Comparison of ENCODE assay signal across 1 cellular context in genomic region chr19:6060600-6061391, GRCh38.
TF ChIP-seq lines count a peak whose summit lies in the region.

No MANE protein-coding gene starts in this region.

TF ChIP-seq in K562, 482 proteins besides CTCF, POLR2A, EP300 and RAD21 (continued from another document and continues in another):
- peak; percentile 25; the same call in 1 of the 2 replicates for TF ChIP-seq STAT6 (CRISPR knock-in tag; IDR thresholded peaks at IDR 0.05)
- no peak for TF ChIP-seq ZNF143 (CRISPR knock-in tag; IDR thresholded peaks at IDR 0.05)
- TF ChIP-seq FOXO4 (CRISPR knock-in tag; IDR thresholded peaks at IDR 0.05), result no peak
- peak; percentile 40 for TF ChIP-seq E2F8 (IDR thresholded peaks at IDR 0.05; ENCODE audit: low read depth, partially characterized antibody)
- no peak for TF ChIP-seq ZNF57 (CRISPR knock-in tag; IDR thresholded peaks at IDR 0.05)
- no peak for TF ChIP-seq HNRNPK (IDR thresholded peaks at IDR 0.05; ENCODE audit: low read depth, low read length, poor library complexity, severe bottlenecking)
- TF ChIP-seq ID3 (CRISPR knock-in tag; IDR thresholded peaks at IDR 0.05), result no peak
- peak; percentile 91; the same call in 1 of the 2 replicates for TF ChIP-seq ID3 (tag; IDR thresholded peaks at IDR 0.05)
- TF ChIP-seq ZBTB34 (CRISPR knock-in tag; IDR thresholded peaks at IDR 0.05), result no peak
- no peak for TF ChIP-seq RUNX1 (IDR thresholded peaks at IDR 0.05; ENCODE audit: low read depth)
- TF ChIP-seq GTF2B (IDR thresholded peaks at IDR 0.05; ENCODE audit: extremely low read depth, insufficient read length), result no peak
- no peak for TF ChIP-seq KLF13 (tag; IDR thresholded peaks at IDR 0.05; ENCODE audit: borderline replicate concordance, low read depth)
- TF ChIP-seq MTA3 (IDR thresholded peaks at IDR 0.05; ENCODE audit: borderline replicate concordance), result peak; percentile 93
- no peak for TF ChIP-seq PTTG1 (tag; IDR thresholded peaks at IDR 0.05; ENCODE audit: low read depth)
- TF ChIP-seq NFE2L1 (tag; IDR thresholded peaks at IDR 0.05; ENCODE audit: borderline replicate concordance, low read depth), result no peak
- TF ChIP-seq PKNOX1 (IDR thresholded peaks at IDR 0.05), result peak; percentile 40; the same call in 1 of the 2 replicates
- no peak for TF ChIP-seq ZNF3 (CRISPR knock-in tag; IDR thresholded peaks at IDR 0.05)
- no peak for TF ChIP-seq KHSRP (IDR thresholded peaks at IDR 0.05)
- no peak for TF ChIP-seq MCM2 (IDR thresholded peaks at IDR 0.05; ENCODE audit: low read depth)
- TF ChIP-seq ZNF384 (IDR thresholded peaks at IDR 0.05; ENCODE audit: low read depth, low read length), result no peak
- peak; percentile 34; the same call in 1 of the 2 replicates for TF ChIP-seq RREB1 (CRISPR knock-in tag; IDR thresholded peaks at IDR 0.05)
- no peak for TF ChIP-seq ELF1 (tag; IDR thresholded peaks at IDR 0.05)
- no peak; the same call in 1 of the 2 replicates for TF ChIP-seq ZNF24 (IDR thresholded peaks at IDR 0.05)
- no peak for TF ChIP-seq EZH2 (IDR thresholded peaks at IDR 0.05; ENCODE audit: borderline replicate concordance, low read depth, low read length)
- TF ChIP-seq THAP7 (CRISPR knock-in tag; IDR thresholded peaks at IDR 0.05), result no peak
- TF ChIP-seq GABPA (tag; conservative IDR thresholded peaks at IDR 0.05; ENCODE audit: low read depth), result peak; percentile 75
- TF ChIP-seq ZNF146 (CRISPR knock-in tag; IDR thresholded peaks at IDR 0.05; ENCODE audit: unreplicated experiment), result no peak
- TF ChIP-seq SLC30A9 (CRISPR knock-in tag; IDR thresholded peaks at IDR 0.05), result no peak
- no peak for TF ChIP-seq RBM25 (IDR thresholded peaks at IDR 0.05; ENCODE audit: low read depth, low read length, severe bottlenecking)
- peak; percentile 75 for TF ChIP-seq TCF3 (CRISPR knock-in tag; IDR thresholded peaks at IDR 0.05)
- TF ChIP-seq CLOCK (CRISPR knock-in tag; IDR thresholded peaks at IDR 0.05; ENCODE audit: borderline replicate concordance), result peak; percentile 81; the same call in 1 of the 2 replicates
- TF ChIP-seq CREBBP (IDR thresholded peaks at IDR 0.05; ENCODE audit: low read depth, low read length), result no peak
- TF ChIP-seq CAMTA2 (CRISPR knock-in tag; conservative IDR thresholded peaks at IDR 0.05), result no peak
- TF ChIP-seq ZBTB2 (IDR thresholded peaks at IDR 0.05), result peak; percentile 92
- TF ChIP-seq POLR2AphosphoS2 (IDR thresholded peaks at IDR 0.05; ENCODE audit: low read length), result no peak
- TF ChIP-seq CGGBP1 (CRISPR knock-in tag; IDR thresholded peaks at IDR 0.05), result no peak
